8 cellular contexts compared by ENCODE assay signal in genomic region chr7:156640949-156641485, GRCh38. TPM values are rescaled to one million over a fixed set of nuclear protein-coding genes. Genes with fewer than 3 reads are reported as not detected.
A peak's percentile ranks its signal among the peaks of the same experiment; 100 is the strongest.
DNase-seq lines count a peak whose midpoint lies in the region; ATAC-seq and TF ChIP-seq lines count a peak whose summit lies in the region.

No MANE protein-coding gene starts in this region.

- 2% methylated on average over 19 of the region's 30 CpGs for WGBS in mammary epithelial cell (ENCODE audit: low coverage, missing lambda C conversion rate)

- peak overlapping the region; percentile 98 for H2AFZ ChIP-seq in mammary epithelial cell (ENCODE audit: low read depth, low read length)

- TSS peak; percentile 71 for BruUV-seq in mammary epithelial cell (replicated peaks; lab: Mats Ljungman, UMichigan)

- H3K9ac ChIP-seq in mammary epithelial cell (ENCODE audit: insufficient read depth, low read length), result peak overlapping the region; percentile 88

- ATAC-seq in GM19397 (IDR thresholded peaks at IDR 0.05; ENCODE audit: unreplicated experiment) (peak; percentile 47), HG03469 (IDR thresholded peaks at IDR 0.05; ENCODE audit: unreplicated experiment) (peak; percentile 30), SK-N-SH treated with all-trans-retinoic acid at 6 μM for 48 hours (peak; percentile 72)

- CTCF ChIA-PET in mammary epithelial cell (lab: Charles Lee; ENCODE audit: low non-redundant PET), result no interaction called here

- DNase-seq in COR-L47 (lab: John Stamatoyannopoulos, UW), result peak; percentile 58
- peak; percentile 55 for DNase-seq in mammary epithelial cell
- peak; percentile 74 for DNase-seq in left kidney (ENCODE audit: low read depth, low spot score)
- peak; percentile 19 to 43 (median 37) for DNase-seq in stimulated activated CD4-positive, alpha-beta T cell treated with anti-CD3 and anti-CD28 coated beads, TNF-alpha, amount 100 ng/mL, for 48 hours (ENCODE audit: low read depth in 3 of 3)
- DNase-seq in GM03348 (ENCODE audit: low spot score), result no peak

- H3K79me2 ChIP-seq in mammary epithelial cell (ENCODE audit: insufficient read depth, low read length), result peaks cover 11% of the 10 kb centered on the region

- H3K36me3 ChIP-seq in mammary epithelial cell (ENCODE audit: insufficient read depth, low read length), result no peaks in the 10 kb centered on the region

- peak overlapping the region; percentile 99 for H3K4me2 ChIP-seq in mammary epithelial cell (ENCODE audit: insufficient read depth, low read depth, low read length)

- no peak for TF ChIP-seq CTCF in mammary epithelial cell (conservative IDR thresholded peaks at IDR 0.05 in 1 of 2, IDR thresholded peaks at IDR 0.05 in 1 of 2; ENCODE audit: extremely low read depth in 1 of 2, insufficient read depth in 1 of 2, low read depth in 1 of 2, low read length in 2 of 2)

- in situ Hi-C loops in mammary epithelial cell (cut with MboI; ENCODE audit: low sequenced_read_pairs in 2 of 2), result loop anchor here in 1 of 2 donors (25.0 kb wide), 1 partner anchor 829 kb away; the partner anchor contains the start of gene SHH

- H4K20me1 ChIP-seq in mammary epithelial cell (ENCODE audit: insufficient read depth, low read length), result no peaks in the 10 kb centered on the region

- peak overlapping the region; percentile 97 for H3K27ac ChIP-seq in mammary epithelial cell (ENCODE audit: insufficient read depth, low read depth, low read length)

- peaks cover 15% of the 10 kb centered on the region for H3K4me1 ChIP-seq in mammary epithelial cell (ENCODE audit: insufficient read depth, low read length)

- peaks cover 9% of the 10 kb centered on the region for H3K9me3 ChIP-seq in mammary epithelial cell (replicated peaks; ENCODE audit: insufficient read depth, low read length)

- peak overlapping the region; percentile 78 to 92 (median 85) for H3K4me3 ChIP-seq in mammary epithelial cell (replicated peaks in 1 of 3; ENCODE audit: insufficient read depth in 1 of 3, low read depth in 2 of 3, low read length in 3 of 3)

- intact Hi-C loops in mammary epithelial cell (cut with micrococcal nuclease), result loop anchor here (10.0 kb wide), 1 partner anchor 826 kb away; the partner anchor contains the start of gene SHH

- no peaks in the 10 kb centered on the region for H3K27me3 ChIP-seq in mammary epithelial cell (ENCODE audit: insufficient read depth, low read length)

- dilution Hi-C loops in mammary epithelial cell (cut with HindIII; ENCODE audit: low sequenced_read_pairs), result no loop called here

TF ChIP-seq in SK-N-SH treated with all-trans-retinoic acid at 6 μM for 48 hours, 23 proteins besides CTCF, POLR2A, EP300 and RAD21:
- TF ChIP-seq, protein P1, sequence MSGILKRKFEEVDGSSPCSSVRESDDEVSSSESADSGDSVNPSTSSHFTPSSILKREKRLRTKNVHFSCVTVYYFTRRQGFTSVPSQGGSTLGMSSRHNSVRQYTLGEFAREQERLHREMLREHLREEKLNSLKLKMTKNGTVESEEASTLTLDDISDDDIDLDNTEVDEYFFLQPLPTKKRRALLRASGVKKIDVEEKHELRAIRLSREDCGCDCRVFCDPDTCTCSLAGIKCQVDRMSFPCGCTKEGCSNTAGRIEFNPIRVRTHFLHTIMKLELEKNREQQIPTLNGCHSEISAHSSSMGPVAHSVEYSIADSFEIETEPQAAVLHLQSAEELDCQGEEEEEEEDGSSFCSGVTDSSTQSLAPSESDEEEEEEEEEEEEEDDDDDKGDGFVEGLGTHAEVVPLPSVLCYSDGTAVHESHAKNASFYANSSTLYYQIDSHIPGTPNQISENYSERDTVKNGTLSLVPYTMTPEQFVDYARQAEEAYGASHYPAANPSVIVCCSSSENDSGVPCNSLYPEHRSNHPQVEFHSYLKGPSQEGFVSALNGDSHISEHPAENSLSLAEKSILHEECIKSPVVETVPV (CRISPR knock-in tag; IDR thresholded peaks at IDR 0.05), result 0 out of 2 replicates have a peak, but pooled peaks have one; percentile 9
- TF ChIP-seq CSDC2 (CRISPR knock-in tag; IDR thresholded peaks at IDR 0.05), result 0 out of 2 replicates have a peak, but pooled peaks have one; percentile 39
- TF ChIP-seq TSHZ2 (CRISPR knock-in tag; IDR thresholded peaks at IDR 0.05), result peak; percentile 52; the same call in 1 of the 2 replicates
- no peak for TF ChIP-seq ZC3H10 (CRISPR knock-in tag; IDR thresholded peaks at IDR 0.05)
- 0 out of 2 replicates have a peak, but pooled peaks have one; percentile 15 for TF ChIP-seq TCF4 (CRISPR knock-in tag; IDR thresholded peaks at IDR 0.05; ENCODE audit: borderline replicate concordance)

RNA-seq across cellular contexts. Expression of gene RNF32, which starts 0.4 kb away (rescaled TPM):
- 1 to 10 TPM in 1 of 2 donors, under 1 TPM in 1; 0.96 to 1.0 TPM for total RNA-seq in mammary epithelial cell
- 1.00 TPM for polyA plus RNA-seq in mammary epithelial cell
- not detected for polyA minus RNA-seq in mammary epithelial cell
